ENCODE assay signal across 1 cellular context in genomic region chr16:67993207-67994036, GRCh38.
TF ChIP-seq lines count a peak whose summit lies in the region.

No MANE protein-coding gene starts in this region.

TF ChIP-seq in HepG2, 621 proteins besides CTCF, POLR2A, EP300 and RAD21 (continued from another document and continues in another):
- peak; percentile 32; the same call in 1 of the 2 replicates for TF ChIP-seq ZNF503 (CRISPR knock-in tag; IDR thresholded peaks at IDR 0.05)
- TF ChIP-seq KAT8 (CRISPR knock-in tag; IDR thresholded peaks at IDR 0.05) = peak; percentile 88
- TF ChIP-seq BRD4 (CRISPR knock-in tag; IDR thresholded peaks at IDR 0.05) = 0 out of 2 replicates have a peak, but pooled peaks have one; percentile 78
- TF ChIP-seq SRF (IDR thresholded peaks at IDR 0.05; ENCODE audit: low read depth, low read length) = no peak
- TF ChIP-seq SATB2 (CRISPR knock-in tag; IDR thresholded peaks at IDR 0.05) = 0 out of 2 replicates have a peak, but pooled peaks have one; percentile 50
- TF ChIP-seq CHCHD3 (CRISPR knock-in tag; IDR thresholded peaks at IDR 0.05) = 0 out of 2 replicates have a peak, but pooled peaks have one; percentile 68
- peak; percentile 83; the same call in 1 of the 2 replicates for TF ChIP-seq MAF1 (CRISPR knock-in tag; IDR thresholded peaks at IDR 0.05; ENCODE audit: borderline replicate concordance)
- TF ChIP-seq POLR2AphosphoS5 (IDR thresholded peaks at IDR 0.05; ENCODE audit: low read depth, low read length) = peak; percentile 57
- 0 out of 2 replicates have a peak, but pooled peaks have one; percentile 11 for TF ChIP-seq SOX13 (IDR thresholded peaks at IDR 0.05)
- TF ChIP-seq SOX13 (CRISPR knock-in tag; conservative IDR thresholded peaks at IDR 0.05 in 1 of 2, IDR thresholded peaks at IDR 0.05 in 1 of 2) = peak; percentile 43 to 50; a peak in 2 of 4 replicates
- TF ChIP-seq TCF12 (IDR thresholded peaks at IDR 0.05) = no peak
- no peak for TF ChIP-seq TCF12 (CRISPR knock-in tag; IDR thresholded peaks at IDR 0.05)
- peak; percentile 86 for TF ChIP-seq ZC3H13 (CRISPR knock-in tag; IDR thresholded peaks at IDR 0.05)
- peak; percentile 82 for TF ChIP-seq GABPB1 (CRISPR knock-in tag; IDR thresholded peaks at IDR 0.05)
- TF ChIP-seq XBP1 (CRISPR knock-in tag; IDR thresholded peaks at IDR 0.05) = peak; percentile 57; the same call in 1 of the 2 replicates
- peak; percentile 84; the same call in 1 of the 2 replicates for TF ChIP-seq MYNN (CRISPR knock-in tag; IDR thresholded peaks at IDR 0.05; ENCODE audit: low read depth)
- TF ChIP-seq NR0B2 (CRISPR knock-in tag; IDR thresholded peaks at IDR 0.05) = 0 out of 2 replicates have a peak, but pooled peaks have one; percentile 70
- TF ChIP-seq HBP1 (CRISPR knock-in tag; IDR thresholded peaks at IDR 0.05; ENCODE audit: low read depth) = peak; percentile 90
- 0 out of 2 replicates have a peak, but pooled peaks have one; percentile 29 for TF ChIP-seq ZNF235 (CRISPR knock-in tag; IDR thresholded peaks at IDR 0.05; ENCODE audit: borderline replicate concordance)
- peak; percentile 53 for TF ChIP-seq U2AF1 (optimal IDR thresholded peaks at IDR 0.05; ENCODE audit: low read depth, low read length)
- 0 out of 2 replicates have a peak, but pooled peaks have one; percentile 14 for TF ChIP-seq NR2F2 (IDR thresholded peaks at IDR 0.05; ENCODE audit: borderline replicate concordance, low read depth)
- TF ChIP-seq HNF4G (IDR thresholded peaks at IDR 0.05; ENCODE audit: borderline replicate concordance, low read depth, low read length) = no peak
- no peak for TF ChIP-seq HNF4G (CRISPR knock-in tag; IDR thresholded peaks at IDR 0.05; ENCODE audit: borderline replicate concordance, low read depth)
- 0 out of 2 replicates have a peak, but pooled peaks have one; percentile 39 for TF ChIP-seq ZNF317 (CRISPR knock-in tag; IDR thresholded peaks at IDR 0.05)
- TF ChIP-seq NFKBIZ (CRISPR knock-in tag; IDR thresholded peaks at IDR 0.05) = no peak
- peak; percentile 79 for TF ChIP-seq TBX2 (CRISPR knock-in tag; IDR thresholded peaks at IDR 0.05; ENCODE audit: borderline replicate concordance)
- peak; percentile 69 for TF ChIP-seq ZNF883 (CRISPR knock-in tag; IDR thresholded peaks at IDR 0.05; ENCODE audit: not compliant biosample characterization)
- no peak for TF ChIP-seq PRDM4 (CRISPR knock-in tag; IDR thresholded peaks at IDR 0.05; ENCODE audit: borderline replicate concordance)
- peak; percentile 45; the same call in 1 of the 2 replicates for TF ChIP-seq SRY (CRISPR knock-in tag; IDR thresholded peaks at IDR 0.05)
- no peak for TF ChIP-seq SMAD9 (CRISPR knock-in tag; IDR thresholded peaks at IDR 0.05)
- TF ChIP-seq PCBP2 (optimal IDR thresholded peaks at IDR 0.05; ENCODE audit: low read depth, low read length, poor library complexity, severe bottlenecking) = no peak
- TF ChIP-seq TBL1XR1 (IDR thresholded peaks at IDR 0.05; ENCODE audit: borderline replicate concordance, low read length, partially characterized antibody) = no peak
- no peak for TF ChIP-seq RFX1 (IDR thresholded peaks at IDR 0.05)
- TF ChIP-seq CBX1 (IDR thresholded peaks at IDR 0.05; ENCODE audit: low read depth) = no peak
- TF ChIP-seq ZBED4 (CRISPR knock-in tag; IDR thresholded peaks at IDR 0.05; ENCODE audit: borderline replicate concordance) = peak; percentile 71
- no peak for TF ChIP-seq ZSCAN22 (CRISPR knock-in tag; IDR thresholded peaks at IDR 0.05)
- TF ChIP-seq RXRB (CRISPR knock-in tag; IDR thresholded peaks at IDR 0.05; ENCODE audit: borderline replicate concordance) = peak; percentile 56
- TF ChIP-seq RELA (CRISPR knock-in tag; IDR thresholded peaks at IDR 0.05) = no peak
- TF ChIP-seq AHR (CRISPR knock-in tag; IDR thresholded peaks at IDR 0.05) = peak; percentile 48; the same call in 1 of the 2 replicates
- TF ChIP-seq MTERF4 (CRISPR knock-in tag; IDR thresholded peaks at IDR 0.05) = peak; percentile 45; the same call in 1 of the 2 replicates
- TF ChIP-seq THAP11 (CRISPR knock-in tag; IDR thresholded peaks at IDR 0.05) = peak; percentile 77
- TF ChIP-seq ZNF724P (CRISPR knock-in tag; IDR thresholded peaks at IDR 0.05; ENCODE audit: borderline replicate concordance) = 0 out of 2 replicates have a peak, but pooled peaks have one; percentile 63
- TF ChIP-seq NBN (conservative IDR thresholded peaks at IDR 0.05) = no peak
- TF ChIP-seq KLF9 (CRISPR knock-in tag; IDR thresholded peaks at IDR 0.05; ENCODE audit: low read depth) = 0 out of 2 replicates have a peak, but pooled peaks have one; percentile 26
- peak; percentile 28; the same call in 1 of the 2 replicates for TF ChIP-seq JUN (CRISPR knock-in tag; IDR thresholded peaks at IDR 0.05)
- no peak for TF ChIP-seq NR2F1 (CRISPR knock-in tag; IDR thresholded peaks at IDR 0.05)
- peak; percentile 68; the same call in 1 of the 2 replicates for TF ChIP-seq ZNF205 (CRISPR knock-in tag; IDR thresholded peaks at IDR 0.05)
- no peak for TF ChIP-seq ZNF10 (CRISPR knock-in tag; IDR thresholded peaks at IDR 0.05; ENCODE audit: borderline replicate concordance, low read depth)
- TF ChIP-seq MYPOP (CRISPR knock-in tag; IDR thresholded peaks at IDR 0.05) = peak; percentile 18; the same call in 1 of the 2 replicates
- peak; percentile 34 for TF ChIP-seq AGO2 (optimal IDR thresholded peaks at IDR 0.05; ENCODE audit: low read depth, low read length)
- TF ChIP-seq PATZ1 (CRISPR knock-in tag; IDR thresholded peaks at IDR 0.05) = peak; percentile 84
- TF ChIP-seq ZNF672 (CRISPR knock-in tag; IDR thresholded peaks at IDR 0.05) = 0 out of 2 replicates have a peak, but pooled peaks have one; percentile 15
- TF ChIP-seq WIZ (CRISPR knock-in tag; IDR thresholded peaks at IDR 0.05) = peak; percentile 94
- TF ChIP-seq ZNF530 (CRISPR knock-in tag; IDR thresholded peaks at IDR 0.05; ENCODE audit: low read depth) = no peak
- TF ChIP-seq ZNF644 (CRISPR knock-in tag; IDR thresholded peaks at IDR 0.05; ENCODE audit: low read depth) = no peak
- TF ChIP-seq PBX2 (CRISPR knock-in tag; IDR thresholded peaks at IDR 0.05) = no peak
- TF ChIP-seq ZNF549 (CRISPR knock-in tag; IDR thresholded peaks at IDR 0.05) = no peak
